ENCODE assay signal across 19 cellular contexts in genomic region chr2:25160376-25160775, GRCh38. TPM values are rescaled to one million over a fixed set of nuclear protein-coding genes. Genes with fewer than 3 reads are reported as not detected.
A peak's percentile ranks its signal among the peaks of the same experiment; 100 is the strongest.
DNase-seq lines count a peak whose midpoint lies in the region; ATAC-seq and TF ChIP-seq lines count a peak whose summit lies in the region.
"Had no signal": no experiment of that assay in that cellular context is flagged by ENCODE, and none has a peak within 500 bp of the region (broad histone marks: within the 10 kb centered on the region; RNA-seq: fewer than 3 reads in every experiment).

No MANE protein-coding gene starts in this region.

- H3K4me3 ChIP-seq in GM23248 (no peak overlapping the region), hepatocyte (no peak overlapping the region), mucosa of descending colon (no peak overlapping the region)
- H3K4me3 ChIP-seq: BLaER1, SJSA1 had no signal

- TF ChIP-seq CTCF in hepatocyte (IDR thresholded peaks at IDR 0.05; ENCODE audit: poor library complexity) = no peak
- no peak for TF ChIP-seq CTCF in mucosa of descending colon (IDR thresholded peaks at IDR 0.05)

- no peak overlapping the region for H3K9ac ChIP-seq in GM23248
- H3K9ac ChIP-seq: BLaER1 had no signal

- H3K9me2 ChIP-seq in GM23248 (ENCODE audit: insufficient read depth) = no peaks in the 10 kb centered on the region
- no peaks in the 10 kb centered on the region for H3K9me2 ChIP-seq in hepatocyte (replicated peaks; ENCODE audit: insufficient read depth)

- H3K9me3 Mint-ChIP-seq in T-helper 1 cell treated with Interleukin-12 subunit alpha and Interleukin-12 subunit beta and Interleukin-4 antibody, amounts not matched to agents 30 μg/mL and 1 μg/mL, for 36 hours = no peaks in the 10 kb centered on the region
- H3K9me3 Mint-ChIP-seq: H9 had no signal

- no peaks in the 10 kb centered on the region for H3K9me3 ChIP-seq in GM23248 (ENCODE audit: low read depth)
- no peaks in the 10 kb centered on the region for H3K9me3 ChIP-seq in hepatocyte (ENCODE audit: low read depth)
- H3K9me3 ChIP-seq in mucosa of descending colon = no peaks in the 10 kb centered on the region
- H3K9me3 ChIP-seq: SJSA1, thoracic aorta had no signal

- H3K4me1 ChIP-seq in GM23248 (ENCODE audit: insufficient read depth) = no peaks in the 10 kb centered on the region
- no peaks in the 10 kb centered on the region for H3K4me1 ChIP-seq in hepatocyte (ENCODE audit: insufficient read depth)
- H3K4me1 ChIP-seq in mucosa of descending colon (ENCODE audit: low read depth) = no peaks in the 10 kb centered on the region
- H3K4me1 ChIP-seq: SJSA1 had no signal

- no peaks in the 10 kb centered on the region for H4K20me1 ChIP-seq in GM23248 (ENCODE audit: insufficient read depth)
- H4K20me1 ChIP-seq in hepatocyte (ENCODE audit: insufficient read depth, poor library complexity, severe bottlenecking) = no peaks in the 10 kb centered on the region
- H4K20me1 ChIP-seq: BLaER1 had no signal

- H3K27ac ChIP-seq in GM23248 (no peak overlapping the region), hepatocyte (peak overlapping the region; percentile 22)
- H3K27ac ChIP-seq: 22Rv1, BLaER1, SJSA1, thoracic aorta had no signal

- peak overlapping the region; percentile 73 for H3K4me3 Mint-ChIP-seq in T-helper 1 cell treated with Interleukin-12 subunit alpha and Interleukin-12 subunit beta and Interleukin-4 antibody, amounts not matched to agents 30 μg/mL and 1 μg/mL, for 36 hours
- H3K4me3 Mint-ChIP-seq: H9 had no signal

- H3K27ac Mint-ChIP-seq in T-helper 1 cell treated with Interleukin-12 subunit alpha and Interleukin-12 subunit beta and Interleukin-4 antibody, amounts not matched to agents 30 μg/mL and 1 μg/mL, for 36 hours = peak overlapping the region; percentile 76

- in situ Hi-C loops in GM23248 (cut with MboI) = no loop called here

- no peak for DNase-seq in T-helper 1 cell
- DNase-seq in GM23248 = no peak
- DNase-seq in hepatocyte (ENCODE audit: low spot score) = no peak
- peak; percentile 58 for DNase-seq in posterior vena cava (ENCODE audit: low spot score)
- no peak for DNase-seq in NCI-H128 (lab: John Stamatoyannopoulos, UW; ENCODE audit: unreplicated experiment)
- DNase-seq in mucosa of descending colon = no peak
- DNase-seq: DMS79 treated with DMSO at 0.1 percent for 48 hours, NCI-H1930 had no signal

- peaks cover 13% of the 10 kb centered on the region for H3K4me1 Mint-ChIP-seq in T-helper 1 cell treated with Interleukin-12 subunit alpha and Interleukin-12 subunit beta and Interleukin-4 antibody, amounts not matched to agents 30 μg/mL and 1 μg/mL, for 36 hours (ENCODE audit: low read depth)

- peaks cover 5% of the 10 kb centered on the region for H3K36me3 Mint-ChIP-seq in T-helper 1 cell treated with Interleukin-12 subunit alpha and Interleukin-12 subunit beta and Interleukin-4 antibody, amounts not matched to agents 30 μg/mL and 1 μg/mL, for 36 hours (ENCODE audit: low read depth)

- H2AFZ ChIP-seq in GM23248 (peak overlapping the region; percentile 86; the same call in 1 of the 2 replicates), hepatocyte (no peak overlapping the region)

- WGBS in GM23248 (ENCODE audit: low coverage in 1 of 2, low lambda C conversion rate in 2 of 2, missing lambda C conversion rate in 2 of 2), 2 experiments = 95 to 99% methylated on average over 9 to 10 of the region's 10 CpGs
- WGBS in hepatocyte (ENCODE audit: low lambda C conversion rate, missing lambda C conversion rate) = 79% methylated on average over 10 of the region's 10 CpGs

- no peaks in the 10 kb centered on the region for H3K36me3 ChIP-seq in GM23248 (ENCODE audit: low read depth)
- H3K36me3 ChIP-seq in hepatocyte (replicated peaks; ENCODE audit: insufficient read depth, low read depth) = no peaks in the 10 kb centered on the region
- H3K36me3 ChIP-seq in mucosa of descending colon (ENCODE audit: low read depth) = no peaks in the 10 kb centered on the region
- H3K36me3 ChIP-seq: BLaER1, SJSA1, thoracic aorta had no signal

- no peak overlapping the region for H3K4me2 ChIP-seq in GM23248 (ENCODE audit: unreplicated experiment)
- H3K4me2 ChIP-seq in hepatocyte = no peak overlapping the region

- intact Hi-C loops in posterior vena cava (cut with DNase I) (no loop called here), mucosa of descending colon (cut with DNase I, micrococcal nuclease) (no loop called here)

- H3K79me2 ChIP-seq in GM23248 (ENCODE audit: insufficient read depth) (no peaks in the 10 kb centered on the region), hepatocyte (no peaks in the 10 kb centered on the region)

- H3K27me3 Mint-ChIP-seq in T-helper 1 cell treated with Interleukin-12 subunit alpha and Interleukin-12 subunit beta and Interleukin-4 antibody, amounts not matched to agents 30 μg/mL and 1 μg/mL, for 36 hours (ENCODE audit: low read depth) = peaks cover 13% of the 10 kb centered on the region

- no peak for ATAC-seq in HG03460 (IDR thresholded peaks at IDR 0.05; ENCODE audit: unreplicated experiment)
- no peak for ATAC-seq in mucosa of descending colon

- no peaks in the 10 kb centered on the region for H3F3A ChIP-seq in GM23248 (ENCODE audit: insufficient read depth)

- H3K27me3 ChIP-seq in GM23248 (replicated peaks; ENCODE audit: insufficient read depth) (peaks cover 8% of the 10 kb centered on the region), hepatocyte (peaks cover 10% of the 10 kb centered on the region)

RNA-seq across cellular contexts. Expression of gene POMC, which starts 8.0 kb away (rescaled TPM):
- 2.5 and 5.8 TPM in 2 replicates for total RNA-seq in GM23248 (2014; rRNA removed; shearing (Covaris generic))
- 3.3 and 3.6 TPM in 2 replicates for polyA plus RNA-seq in GM23248 (2016; fragmentation: Nextera tagmentation; extraction: Ambion mirVana)
- total RNA-seq in hepatocyte = 3.5 and 6.0 TPM in 2 replicates
- polyA plus RNA-seq in hepatocyte = 4.4 and 5.6 TPM in 2 replicates
- 1 to 10 TPM; 1.9 to 2.2 TPM for total RNA-seq in posterior vena cava
- 1 to 10 TPM in 1 of 3 donors, under 1 TPM in 2; 0.29 to 1.8 (median 0.31) TPM for total RNA-seq in mucosa of descending colon
- total RNA-seq: fibroblast of villous mesenchyme, MCF 10A, NCI-H460, OCI-LY7, SJSA1 had no signal
